ENCODE assay signal across 15 cellular contexts in the genomic region with DNA sequence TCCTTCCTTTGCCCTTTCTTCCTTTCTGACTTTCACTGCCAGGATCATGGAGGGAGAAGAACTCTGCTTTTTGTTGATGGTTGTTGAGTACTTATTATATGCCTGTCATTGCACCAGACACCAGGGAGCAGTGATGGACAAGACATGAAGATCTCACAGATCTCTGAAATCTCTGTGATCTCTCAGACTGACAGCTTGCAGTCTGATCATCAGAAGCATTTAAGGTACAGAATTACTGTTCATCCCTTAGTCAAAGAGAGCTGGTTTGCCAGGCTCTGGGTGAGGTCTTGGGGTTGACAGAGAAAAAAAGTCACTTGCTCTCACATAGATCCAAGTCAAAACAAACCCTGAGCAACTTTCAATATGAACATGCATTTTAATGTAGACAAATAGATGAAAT.
"Had no signal": no experiment of that assay in that cellular context is flagged by ENCODE, and none has a peak within 500 bp of the region (broad histone marks: within the 10 kb centered on the region; RNA-seq: fewer than 3 reads in every experiment).

No MANE protein-coding gene starts in this region.

- H3K9me3 ChIP-seq: gastroesophageal sphincter, heart right ventricle, transverse colon, vagina had no signal

- H3K36me3 ChIP-seq: heart right ventricle, transverse colon, vagina had no signal

- H3K27ac Mint-ChIP-seq: natural killer cell treated with Interleukin-12 subunit alpha and Interleukin-12 subunit beta and Interleukin-15 and Interleukin-18, amount 100 ng/mL, for 72 hours; stimulated activated naive B cell treated with anti-CD40 and anti-IgM and Interleukin-4, amounts not matched to agents 10 μg/mL and 1 μg/mL and 100 μg/mL, for 72 hours had no signal

- H3K4me3 Mint-ChIP-seq: natural killer cell treated with Interleukin-12 subunit alpha and Interleukin-12 subunit beta and Interleukin-15 and Interleukin-18, amount 100 ng/mL, for 72 hours; stimulated activated naive B cell treated with anti-CD40 and anti-IgM and Interleukin-4, amounts not matched to agents 10 μg/mL and 1 μg/mL and 100 μg/mL, for 72 hours had no signal

- DNase-seq: activated CD4-positive, CD25-positive, alpha-beta regulatory T cell treated with anti-CD3 and anti-CD28 coated beads, Interleukin-2, amount 50 U/mL, for 72 hours; activated CD8-positive, alpha-beta memory T cell treated with anti-CD3 and anti-CD28 coated beads for 24 hours; activated gamma-delta T cell treated with Interleukin-2 at 50 U/mL for 16 hours; erythroblast; heart right ventricle; nucleus accumbens; posterior cingulate gyrus; retina; stimulated activated CD4-positive, alpha-beta T cell treated with anti-CD3 and anti-CD28 coated beads, Interleukin-12 subunit alpha, Interleukin-12 subunit beta, amount 100 ng/mL, for 4 hours; stimulated activated naive B cell treated with anti-CD40 and anti-IgM and Interleukin-4, amounts not matched to agents 10 μg/mL and 1 μg/mL and 100 μg/mL, for 72 hours; substantia nigra; transverse colon had no signal

- H3K27ac ChIP-seq: gastroesophageal sphincter, heart right ventricle, transverse colon, vagina had no signal

- ATAC-seq: gastroesophageal sphincter, heart right ventricle had no signal

- H3K36me3 Mint-ChIP-seq: natural killer cell treated with Interleukin-12 subunit alpha and Interleukin-12 subunit beta and Interleukin-15 and Interleukin-18, amount 100 ng/mL, for 72 hours; stimulated activated naive B cell treated with anti-CD40 and anti-IgM and Interleukin-4, amounts not matched to agents 10 μg/mL and 1 μg/mL and 100 μg/mL, for 72 hours had no signal

- H3K4me3 ChIP-seq: gastroesophageal sphincter, heart right ventricle, transverse colon, vagina had no signal

- H3K4me1 ChIP-seq: transverse colon, vagina had no signal

- H3K4me1 Mint-ChIP-seq: stimulated activated naive B cell treated with anti-CD40 and anti-IgM and Interleukin-4, amounts not matched to agents 10 μg/mL and 1 μg/mL and 100 μg/mL, for 72 hours had no signal

- H3K27me3 ChIP-seq: gastroesophageal sphincter, heart right ventricle, transverse colon, vagina had no signal

- H3K9me3 Mint-ChIP-seq: natural killer cell treated with Interleukin-12 subunit alpha and Interleukin-12 subunit beta and Interleukin-15 and Interleukin-18, amount 100 ng/mL, for 72 hours had no signal
